8 cellular contexts compared by ENCODE assay signal in genomic region chr15:51622269-51623180, GRCh38. TPM values are rescaled to one million over a fixed set of nuclear protein-coding genes. Genes with fewer than 3 reads are reported as not detected.
DNase-seq lines count a peak whose midpoint lies in the region; ATAC-seq and TF ChIP-seq lines count a peak whose summit lies in the region.

Gene DMXL2 (minus strand): TSS chr15:51622771. CDS start chr15:51622545, 226 bp downstream.

- no peaks in the 10 kb centered on the region for H3K9me3 ChIP-seq in suprapubic skin

- no peak for TF ChIP-seq POLR2A in suprapubic skin (IDR thresholded peaks at IDR 0.05)

- no peaks in the 10 kb centered on the region for H3K36me3 Mint-ChIP-seq in activated naive CD8-positive, alpha-beta T cell

- H3K27me3 ChIP-seq in suprapubic skin, result no peaks in the 10 kb centered on the region

- TF ChIP-seq EP300 in suprapubic skin (IDR thresholded peaks at IDR 0.05), result no peak

- H3K27me3 Mint-ChIP-seq in activated naive CD8-positive, alpha-beta T cell, result peaks cover 6% of the 10 kb centered on the region

- peak within 1 kb of the TSS; percentile 85 for H3K4me3 Mint-ChIP-seq in activated naive CD8-positive, alpha-beta T cell

- no peak for TF ChIP-seq CTCF in suprapubic skin (IDR thresholded peaks at IDR 0.05)

- H3K36me3 ChIP-seq in suprapubic skin, result no peaks in the 10 kb centered on the region

- H3K27ac Mint-ChIP-seq in activated naive CD8-positive, alpha-beta T cell, result peak within 1 kb of the TSS; percentile 46

- peaks cover 9% of the 10 kb centered on the region for H3K4me1 Mint-ChIP-seq in activated naive CD8-positive, alpha-beta T cell (ENCODE audit: low read depth)

- no peaks in the 10 kb centered on the region for H3K9me3 Mint-ChIP-seq in activated naive CD8-positive, alpha-beta T cell (ENCODE audit: low read depth)

- under 1% methylated on average over 43 of the region's 96 CpGs for WGBS in suprapubic skin

- peak within 1 kb of the TSS; percentile 79 for H3K27ac ChIP-seq in suprapubic skin

- ATAC-seq in GM21825 (IDR thresholded peaks at IDR 0.05; ENCODE audit: unreplicated experiment), result peak; percentile 46

- DNase-seq in DMS53 treated with DMSO at 0.1 percent for 48 hours (lab: John Stamatoyannopoulos, UW; ENCODE audit: unreplicated experiment) (peak; percentile 61), M059J (ENCODE audit: low read depth) (peak; percentile 81), SK-N-DZ (ENCODE audit: low spot score) (peak; percentile 92), glomerular endothelial cell (ENCODE audit: extremely low read depth, low read depth, low spot score) (no peak), occipital lobe (lab: John Stamatoyannopoulos, UW) (peak; percentile 85), suprapubic skin (ENCODE audit: low spot score in 2 of 2) (peak; percentile 85 to 86)

- H3K4me1 ChIP-seq in suprapubic skin, result peaks cover 18% of the 10 kb centered on the region

- H3K4me3 ChIP-seq in suprapubic skin, result peak within 1 kb of the TSS; percentile 87

RNA-seq across cellular contexts. Expression of gene DMXL2, which starts in this region (rescaled TPM):
- total RNA-seq in M059J (2014; rRNA removed; shearing (Covaris generic)), result 12.6 and 14.7 TPM in 2 replicates
- polyA plus RNA-seq in SK-N-DZ (2014; cell fraction: cytosol; rRNA removed), result 77.4 and 88.4 TPM in 2 replicates
- 232 and 271 TPM in 2 replicates for polyA plus RNA-seq in SK-N-DZ (2014; cell fraction: nucleus; rRNA removed)
- total RNA-seq in glomerular endothelial cell (16.9 and 17.6 TPM in 2 replicates), occipital lobe (148 TPM), suprapubic skin (10 to 100 TPM in 2 of 4 donors, 1 to 10 TPM in 2; 4.1 to 32.9 (median 8.3) TPM)
